Comparison of ENCODE assay signal across 11 cellular contexts in the genomic region with DNA sequence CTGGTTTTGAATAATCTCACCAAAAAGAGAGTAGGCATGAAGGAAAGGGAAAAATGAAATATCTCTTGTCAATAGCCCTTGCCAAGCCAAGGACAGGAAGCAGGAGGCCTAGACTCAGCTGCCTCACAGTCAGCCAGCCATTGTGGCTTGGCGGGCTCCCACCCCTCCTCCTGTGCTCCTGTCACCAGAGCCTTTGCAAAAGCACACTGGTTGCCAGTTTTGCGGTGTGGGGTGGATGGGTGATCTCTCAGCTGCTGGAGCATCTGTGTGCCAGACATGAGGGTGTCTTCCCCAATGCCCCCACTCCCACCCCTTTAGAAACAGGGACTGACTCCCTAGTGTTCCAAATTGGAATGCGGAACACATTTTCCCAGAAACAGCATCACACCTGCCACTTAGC. TPM values are rescaled to one million over a fixed set of nuclear protein-coding genes. Genes with fewer than 3 reads are reported as not detected.
A peak's percentile ranks its signal among the peaks of the same experiment; 100 is the strongest.
DNase-seq lines count a peak whose midpoint lies in the region; ATAC-seq and TF ChIP-seq lines count a peak whose summit lies in the region.
"Had no signal": no experiment of that assay in that cellular context is flagged by ENCODE, and none has a peak within 500 bp of the region (broad histone marks: within the 10 kb centered on the region; RNA-seq: fewer than 3 reads in every experiment).

No MANE protein-coding gene starts in this region.

- H3K4me3 ChIP-seq in skeletal muscle tissue (ENCODE audit: low read length in 3 of 3), result no peak overlapping the region

- DNase-seq in activated CD4-positive, alpha-beta T cell treated with anti-CD3 and anti-CD28 coated beads, Interleukin-2, amount 10 ng/mL, durations not matched to agents 24 days and 14 days, result peak; percentile 72
- DNase-seq in activated CD4-positive, alpha-beta T cell treated with anti-CD3 and anti-CD28 coated beads, Interleukin-2, amount 50 U/mL, for 4 hours, result no peak
- peak in 1 of 3 donors; percentile 4 for DNase-seq in T-helper 17 cell
- DNase-seq in Right ventricle myocardium inferior (ENCODE audit: missing footprints), result no peak
- no peak for DNase-seq in mesothelial cell of epicardium (ENCODE audit: low spot score in 2 of 2, unreplicated experiment in 2 of 2)
- DNase-seq: NCI-H526 had no signal

- H3K36me3 ChIP-seq in skeletal muscle tissue (ENCODE audit: control insufficient read depth in 3 of 3, insufficient read depth in 3 of 3, low read length in 3 of 3), result no peaks in the 10 kb centered on the region

- ATAC-seq in T-helper 17 cell (peak; percentile 33), Right ventricle myocardium inferior (peak; percentile 59), GM18907 (IDR thresholded peaks at IDR 0.05; ENCODE audit: unreplicated experiment) (no peak), HG03442 (IDR thresholded peaks at IDR 0.05; ENCODE audit: unreplicated experiment) (no peak)

- no peaks in the 10 kb centered on the region for H3K27me3 ChIP-seq in skeletal muscle tissue (ENCODE audit: control insufficient read depth in 3 of 3, insufficient read depth in 3 of 3, low read length in 3 of 3)

- H3K27ac ChIP-seq in skeletal muscle tissue (ENCODE audit: low read depth, low read length), result peak overlapping the region; percentile 70

- no peak for TF ChIP-seq CTCF in mesothelial cell of epicardium (IDR thresholded peaks at IDR 0.05; ENCODE audit: unreplicated experiment)

- no peaks in the 10 kb centered on the region for H3K27me3 Mint-ChIP-seq in activated CD4-positive, alpha-beta T cell treated with anti-CD3 and anti-CD28 coated beads, Interleukin-2, amount 10 ng/mL, durations not matched to agents 24 days and 14 days
- no peaks in the 10 kb centered on the region for H3K27me3 Mint-ChIP-seq in T-helper 17 cell
- H3K27me3 Mint-ChIP-seq in mesothelial cell of epicardium (ENCODE audit: low read depth), result no peaks in the 10 kb centered on the region
- H3K27me3 Mint-ChIP-seq: B cell had no signal

- H3K9me3 ChIP-seq in T-helper 17 cell (ENCODE audit: control insufficient read depth, low read length, poor library complexity, severe bottlenecking) (no peaks in the 10 kb centered on the region), skeletal muscle tissue (ENCODE audit: control insufficient read depth in 3 of 3, low read length in 3 of 3) (no peaks in the 10 kb centered on the region)

- H3K4me1 ChIP-seq in skeletal muscle tissue (ENCODE audit: control insufficient read depth in 3 of 3, insufficient read depth in 3 of 3, low read length in 3 of 3), result peaks cover 22 to 54% (median 29%) of the 10 kb centered on the region in 3 donors

- peaks cover 40% of the 10 kb centered on the region for H3K4me1 Mint-ChIP-seq in activated CD4-positive, alpha-beta T cell treated with anti-CD3 and anti-CD28 coated beads, Interleukin-2, amount 10 ng/mL, durations not matched to agents 24 days and 14 days
- H3K4me1 Mint-ChIP-seq in T-helper 17 cell (peaks cover 29% of the 10 kb centered on the region), mesothelial cell of epicardium (no peaks in the 10 kb centered on the region)

- peak overlapping the region in 1 of 3 donors; percentile 4 for H3K9ac ChIP-seq in skeletal muscle tissue (ENCODE audit: low read depth in 1 of 3, low read length in 3 of 3)

- H3K9me3 Mint-ChIP-seq in activated CD4-positive, alpha-beta T cell treated with anti-CD3 and anti-CD28 coated beads, Interleukin-2, amount 10 ng/mL, durations not matched to agents 24 days and 14 days, result no peaks in the 10 kb centered on the region
- peaks cover 18% of the 10 kb centered on the region for H3K9me3 Mint-ChIP-seq in mesothelial cell of epicardium

- peaks cover 14% of the 10 kb centered on the region for H3K36me3 Mint-ChIP-seq in activated CD4-positive, alpha-beta T cell treated with anti-CD3 and anti-CD28 coated beads, Interleukin-2, amount 10 ng/mL, durations not matched to agents 24 days and 14 days (ENCODE audit: low read depth)
- H3K36me3 Mint-ChIP-seq in T-helper 17 cell (ENCODE audit: low read depth) (no peaks in the 10 kb centered on the region), mesothelial cell of epicardium (no peaks in the 10 kb centered on the region)

- peak overlapping the region; percentile 65 for H3K27ac Mint-ChIP-seq in activated CD4-positive, alpha-beta T cell treated with anti-CD3 and anti-CD28 coated beads, Interleukin-2, amount 10 ng/mL, durations not matched to agents 24 days and 14 days
- H3K27ac Mint-ChIP-seq in T-helper 17 cell (no peak overlapping the region), mesothelial cell of epicardium (no peak overlapping the region)
- H3K27ac Mint-ChIP-seq: B cell had no signal

- no peak overlapping the region for H3K4me3 Mint-ChIP-seq in activated CD4-positive, alpha-beta T cell treated with anti-CD3 and anti-CD28 coated beads, Interleukin-2, amount 10 ng/mL, durations not matched to agents 24 days and 14 days
- H3K4me3 Mint-ChIP-seq in T-helper 17 cell (no peak overlapping the region), mesothelial cell of epicardium (no peak overlapping the region)
- H3K4me3 Mint-ChIP-seq: B cell, neural crest cell had no signal

- intact Hi-C loops in activated CD4-positive, alpha-beta T cell treated with anti-CD3 and anti-CD28 coated beads, Interleukin-2, amount 10 ng/mL, durations not matched to agents 24 days and 14 days (cut with micrococcal nuclease), result no loop called here
- intact Hi-C loops in Right ventricle myocardium inferior (cut with DNase I), result no loop called here

RNA-seq across cellular contexts. Expression of gene ARHGEF6, which starts 26.1 kb away (rescaled TPM):
- total RNA-seq in activated CD4-positive, alpha-beta T cell treated with anti-CD3 and anti-CD28 coated beads, Interleukin-2, amount 10 ng/mL, durations not matched to agents 24 days and 14 days, result 37.4 and 38.0 TPM in 2 replicates
- total RNA-seq in T-helper 17 cell (10 to 100 TPM; 68.6 to 70.7 TPM), Right ventricle myocardium inferior (40.2 TPM), skeletal muscle tissue (25.6 TPM), mesothelial cell of epicardium (0.82 to 1.1 TPM (median 0.98 TPM) in 3 replicates)

Comparison
In these comparisons a context has a peak if more than half of its experiments do, and no peak if none do; other contexts are left out.
1. ATAC-seq: peak in T-helper 17 cell (single experiment) and Right ventricle myocardium inferior (single experiment); none in GM18907 (single experiment) and HG03442 (single experiment).
2. RNA of gene ARHGEF6, which starts 26.1 kb away (total RNA-seq): 68.6 to 70.7 TPM in T-helper 17 cell, 40.2 TPM in Right ventricle myocardium inferior (single experiment), 37.4 to 38.0 TPM in activated CD4-positive, alpha-beta T cell treated with anti-CD3 and anti-CD28 coated beads, Interleukin-2, amount 10 ng/mL, durations not matched to agents 24 days and 14 days and 25.6 TPM in skeletal muscle tissue (single experiment); 0.82 to 1.1 TPM in mesothelial cell of epicardium; every median in the first group is over 10 times any median in the second.